Comparison of ENCODE assay signal across 9 cellular contexts in genomic region chr16:79628501-79628975, GRCh38. TPM values are rescaled to one million over a fixed set of nuclear protein-coding genes. Genes with fewer than 3 reads are reported as not detected.
DNase-seq lines count a peak whose midpoint lies in the region; ATAC-seq and TF ChIP-seq lines count a peak whose summit lies in the region.
"Had no signal": no experiment of that assay in that cellular context is flagged by ENCODE, and none has a peak within 500 bp of the region (broad histone marks: within the 10 kb centered on the region; RNA-seq: fewer than 3 reads in every experiment).

No MANE protein-coding gene starts in this region.

- H3K4me1 ChIP-seq in BLaER1 (peaks cover 13% of the 10 kb centered on the region), esophagus squamous epithelium (peaks cover 0 to 5% (median 0%) of the 10 kb centered on the region in 3 donors)

- no peak for TF ChIP-seq CTCF in mesothelial cell of epicardium (IDR thresholded peaks at IDR 0.05; ENCODE audit: unreplicated experiment)
- TF ChIP-seq CTCF in esophagus squamous epithelium (IDR thresholded peaks at IDR 0.05): no peak

- H3K27ac Mint-ChIP-seq in activated naive CD8-positive, alpha-beta T cell treated with anti-CD3 and anti-CD28 coated beads for 36 hours: peak overlapping the region; percentile 19
- H3K27ac Mint-ChIP-seq in mesothelial cell of epicardium: no peak overlapping the region
- H3K27ac Mint-ChIP-seq: activated B cell treated with CpG ODN at 0.5 μM for 24 hours had no signal

- H3K9me3 ChIP-seq in BLaER1 (0 out of 2 replicates have a peak, but pooled peaks cover 3% of the 10 kb centered on the region), esophagus squamous epithelium (no peaks in the 10 kb centered on the region)

- H3K27me3 Mint-ChIP-seq in activated naive CD8-positive, alpha-beta T cell treated with anti-CD3 and anti-CD28 coated beads for 36 hours: peaks cover 36% of the 10 kb centered on the region
- peaks cover 35% of the 10 kb centered on the region for H3K27me3 Mint-ChIP-seq in mesothelial cell of epicardium (ENCODE audit: low read depth)

- H3K9me3 Mint-ChIP-seq in activated naive CD8-positive, alpha-beta T cell treated with anti-CD3 and anti-CD28 coated beads for 36 hours: peaks cover 1% of the 10 kb centered on the region
- peaks cover 8% of the 10 kb centered on the region for H3K9me3 Mint-ChIP-seq in mesothelial cell of epicardium

- no peaks in the 10 kb centered on the region for H3K36me3 Mint-ChIP-seq in activated naive CD8-positive, alpha-beta T cell treated with anti-CD3 and anti-CD28 coated beads for 36 hours
- H3K36me3 Mint-ChIP-seq in mesothelial cell of epicardium: no peaks in the 10 kb centered on the region

- peak; percentile 24 for DNase-seq in LoVo (ENCODE audit: low spot score)
- DNase-seq in activated naive CD8-positive, alpha-beta T cell treated with anti-CD3 and anti-CD28 coated beads for 36 hours: peak; percentile 67
- DNase-seq in stimulated activated CD4-positive, alpha-beta T cell treated with anti-CD3 and anti-CD28 coated beads, TNF-alpha, amount 100 ng/mL, for 4 hours (ENCODE audit: low read depth in 3 of 3): peak in 2 of 3 experiments; percentile 11 to 24
- DNase-seq in NCI-H526 (lab: John Stamatoyannopoulos, UW): no peak
- no peak for DNase-seq in mesothelial cell of epicardium (ENCODE audit: low spot score in 2 of 2, unreplicated experiment in 2 of 2)
- DNase-seq in esophagus squamous epithelium (lab: John Stamatoyannopoulos, UW): no peak
- DNase-seq: activated B cell treated with CpG ODN at 0.5 μM for 24 hours had no signal

- H3K4me3 ChIP-seq in BLaER1 (no peak overlapping the region), esophagus squamous epithelium (no peak overlapping the region)

- no peaks in the 10 kb centered on the region for H3K27me3 ChIP-seq in BLaER1
- peaks cover 0 to 7% (median 0%) of the 10 kb centered on the region in 4 donors for H3K27me3 ChIP-seq in esophagus squamous epithelium

- peak; percentile 88 for ATAC-seq in GM21526 (IDR thresholded peaks at IDR 0.05; ENCODE audit: low FRiP score, unreplicated experiment)

- H3K9ac ChIP-seq in BLaER1: no peak overlapping the region

- intact Hi-C loops in esophagus squamous epithelium (cut with DNase I): no loop called here

- H3K4me2 ChIP-seq in BLaER1: peak overlapping the region; percentile 53

- H3K4me1 Mint-ChIP-seq in activated naive CD8-positive, alpha-beta T cell treated with anti-CD3 and anti-CD28 coated beads for 36 hours: peaks cover 9% of the 10 kb centered on the region
- H3K4me1 Mint-ChIP-seq in mesothelial cell of epicardium: no peaks in the 10 kb centered on the region
- H3K4me1 Mint-ChIP-seq: activated B cell treated with CpG ODN at 0.5 μM for 24 hours had no signal

- no peak overlapping the region for H3K4me3 Mint-ChIP-seq in activated naive CD8-positive, alpha-beta T cell treated with anti-CD3 and anti-CD28 coated beads for 36 hours
- no peak overlapping the region for H3K4me3 Mint-ChIP-seq in mesothelial cell of epicardium
- H3K4me3 Mint-ChIP-seq: activated B cell treated with CpG ODN at 0.5 μM for 24 hours had no signal

- H3K36me3 ChIP-seq in BLaER1 (no peaks in the 10 kb centered on the region), esophagus squamous epithelium (no peaks in the 10 kb centered on the region)

- WGBS in esophagus squamous epithelium, 2 donors: 71 to 77% methylated on average over 4 to 5 of the region's 5 CpGs

- H3K27ac ChIP-seq in BLaER1 (no peak overlapping the region), esophagus squamous epithelium (no peak overlapping the region)

- H4K20me1 ChIP-seq in BLaER1: no peaks in the 10 kb centered on the region

- TF ChIP-seq POLR2A in esophagus squamous epithelium (IDR thresholded peaks at IDR 0.05): no peak

RNA-seq across cellular contexts. Expression of gene MAF, which starts 28.0 kb away (rescaled TPM):
- total RNA-seq in activated naive CD8-positive, alpha-beta T cell treated with anti-CD3 and anti-CD28 coated beads for 36 hours: under 1 TPM; 0.36 to 0.54 TPM
- total RNA-seq in mesothelial cell of epicardium (11.1 to 12.9 TPM (median 11.7 TPM) in 3 replicates), esophagus squamous epithelium (10 to 100 TPM; 18.9 to 52.6 (median 31.1) TPM)

Comparison
In these comparisons a context has a peak if more than half of its experiments do, and no peak if none do; other contexts are left out.
1. DNase-seq: peak in LoVo (single experiment), activated naive CD8-positive, alpha-beta T cell treated with anti-CD3 and anti-CD28 coated beads for 36 hours (single experiment) and stimulated activated CD4-positive, alpha-beta T cell treated with anti-CD3 and anti-CD28 coated beads, TNF-alpha, amount 100 ng/mL, for 4 hours (2 of 3); none in NCI-H526 (0 of 2), mesothelial cell of epicardium (0 of 2) and esophagus squamous epithelium (single experiment).